In genomic region chr10:8255301-8255700, GRCh38 we compare ENCODE assay signal across 22 cellular contexts.
"Had no signal": no experiment of that assay in that cellular context is flagged by ENCODE, and none has a peak within 500 bp of the region (broad histone marks: within the 10 kb centered on the region; RNA-seq: fewer than 3 reads in every experiment).

No MANE protein-coding gene starts in this region.

- H3K4me3 Mint-ChIP-seq: activated B cell treated with CpG ODN at 0.5 μM for 24 hours; brain; dendritic cell treated with granulocyte-macrophage colony-stimulating factor and Interleukin-4, amounts not matched to agents 40 ng/mL and 50 ng/mL, for 4 days; natural killer cell had no signal

- H3K9me3 ChIP-seq: sigmoid colon, suprapubic skin had no signal

- H3K27ac Mint-ChIP-seq: activated B cell treated with CpG ODN at 0.5 μM for 24 hours; brain; dendritic cell treated with granulocyte-macrophage colony-stimulating factor and Interleukin-4, amounts not matched to agents 40 ng/mL and 50 ng/mL, for 4 days; natural killer cell; progenitor cell of endocrine pancreas had no signal

- H3K4me3 ChIP-seq: heart left ventricle, sigmoid colon, SK-N-MC, smooth muscle cell, stomach, suprapubic skin, tibial nerve had no signal

- H3K27ac ChIP-seq: heart left ventricle, sigmoid colon, SK-N-MC, stomach, suprapubic skin, tibial nerve had no signal

- H3K36me3 ChIP-seq: heart left ventricle, sigmoid colon, stomach, suprapubic skin, tibial nerve had no signal

- H3K4me1 Mint-ChIP-seq: activated B cell treated with CpG ODN at 0.5 μM for 24 hours, brain, natural killer cell had no signal

- DNase-seq: activated B cell treated with CpG ODN at 0.5 μM for 24 hours; activated CD4-positive, alpha-beta T cell treated with anti-CD3 and anti-CD28 coated beads for 4 hours; activated CD8-positive, alpha-beta memory T cell treated with anti-CD3 and anti-CD28 coated beads, Interleukin-2, amount 50 U/mL, for 48 hours; activated effector memory CD4-positive, alpha-beta T cell treated with Interleukin-2 at 50 U/mL for 16 hours; effector CD4-positive, alpha-beta T cell; heart left ventricle; left ventricle myocardium superior; midbrain; natural killer cell; retina; Right ventricle myocardium superior; sigmoid colon; stimulated activated CD4-positive, alpha-beta T cell treated with anti-CD3 and anti-CD28 coated beads, Interleukin-4, amount 100 ng/mL, for 1 hour; stomach; T1000 had no signal

- H3K4me2 ChIP-seq: smooth muscle cell had no signal

- H3K27me3 ChIP-seq: heart left ventricle, stomach, suprapubic skin, tibial nerve had no signal

- H3K27me3 Mint-ChIP-seq: activated B cell treated with CpG ODN at 0.5 μM for 24 hours; brain; dendritic cell treated with granulocyte-macrophage colony-stimulating factor and Interleukin-4, amounts not matched to agents 40 ng/mL and 50 ng/mL, for 4 days had no signal

- ATAC-seq: heart left ventricle, left ventricle myocardium superior, natural killer cell had no signal

- H3K36me3 Mint-ChIP-seq: brain, natural killer cell had no signal

- H3K4me1 ChIP-seq: heart left ventricle, sigmoid colon, stomach, suprapubic skin, tibial nerve had no signal

- H3K9me3 Mint-ChIP-seq: dendritic cell treated with granulocyte-macrophage colony-stimulating factor and Interleukin-4, amounts not matched to agents 40 ng/mL and 50 ng/mL, for 4 days; natural killer cell had no signal
